In the genomic region with DNA sequence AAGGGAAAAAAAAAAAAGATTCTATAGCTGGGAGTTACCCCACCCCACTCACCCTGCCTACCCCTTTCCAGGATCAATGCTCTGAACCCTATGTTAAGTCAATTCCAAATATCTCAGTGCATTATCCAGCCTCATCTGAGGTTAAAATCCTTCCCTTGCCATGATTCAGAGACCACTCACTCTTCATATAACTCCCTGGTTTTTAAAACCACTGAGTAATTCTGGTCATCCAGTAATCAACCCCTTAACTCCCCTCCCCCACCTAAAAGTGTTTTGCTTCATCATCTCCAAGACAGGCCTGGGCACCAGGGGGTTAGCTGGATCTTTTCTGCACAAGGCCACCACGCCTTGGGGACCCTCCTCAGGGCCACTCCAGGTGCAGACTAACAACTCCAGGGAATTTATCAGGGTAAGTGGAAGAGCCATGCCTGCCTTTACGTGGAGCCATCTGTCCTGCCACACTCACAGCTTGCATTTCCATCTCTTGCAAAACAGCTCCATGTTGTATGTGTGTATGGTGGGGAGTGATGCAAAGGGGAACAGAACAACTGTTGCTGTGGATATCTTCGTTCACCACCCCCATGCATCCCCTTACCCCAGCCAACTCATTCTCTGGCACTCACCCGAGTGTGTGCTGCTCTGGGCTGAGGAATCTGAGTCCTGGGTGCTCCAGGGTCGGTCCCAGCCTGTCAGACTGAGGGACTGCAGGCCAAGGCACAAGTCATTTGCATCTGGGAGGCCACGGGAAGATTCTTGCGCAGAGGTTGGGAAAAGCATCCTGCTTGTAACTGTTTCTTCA, we compare ENCODE assay signal across 12 cellular contexts. TPM values are rescaled to one million over a fixed set of nuclear protein-coding genes. Genes with fewer than 3 reads are reported as not detected.
DNase-seq lines count a peak whose midpoint lies in the region; ATAC-seq, FAIRE-seq and TF ChIP-seq lines count a peak whose summit lies in the region.
"Had no signal": no experiment of that assay in that cellular context is flagged by ENCODE, and none has a peak within 500 bp of the region (broad histone marks: within the 10 kb centered on the region; RNA-seq: fewer than 3 reads in every experiment).

No MANE protein-coding gene starts in this region.

- DNase-seq in H7 (peak; percentile 35), WERI-Rb-1 (peak; percentile 17), NCI-H345 (lab: John Stamatoyannopoulos, UW) (no peak), GM12891 (ENCODE audit: insufficient read length, low spot score) (no peak), D721Med (ENCODE audit: insufficient read length, low spot score) (no peak)
- DNase-seq: DND-41; SHP77 treated with DMSO at 0.1 percent for 48 hours; stimulated activated CD4-positive, alpha-beta T cell treated with anti-CD3 and anti-CD28 coated beads, Interleukin-15, amount 100 ng/mL, for 24 hours had no signal

- TF ChIP-seq POLR2A in GM12891 (IDR thresholded peaks at IDR 0.05; ENCODE audit: low read depth, low read length) = no peak

- FAIRE-seq in GM12891 (lab: Jason Lieb, UNC) (no peak), D721Med (lab: Jason Lieb, UNC) (no peak)
- FAIRE-seq: islet of Langerhans had no signal

- H3K9me3 ChIP-seq in WERI-Rb-1 (ENCODE audit: severe bottlenecking) (no peaks in the 10 kb centered on the region), iPS-15b (ENCODE audit: control insufficient read depth, insufficient read depth, low read length) (no peaks in the 10 kb centered on the region), skeletal muscle tissue (ENCODE audit: control insufficient read depth in 3 of 3, low read length in 3 of 3) (no peaks in the 10 kb centered on the region)

- H3K36me3 ChIP-seq in H7 (replicated peaks; ENCODE audit: control insufficient read depth, insufficient read depth, low read length) = no peaks in the 10 kb centered on the region
- H3K36me3 ChIP-seq in WERI-Rb-1 = peaks cover 7% of the 10 kb centered on the region
- H3K36me3 ChIP-seq in iPS-15b (ENCODE audit: control insufficient read depth, insufficient read depth, low read length) = no peaks in the 10 kb centered on the region
- peaks cover 0 to 4% (median 0%) of the 10 kb centered on the region in 3 donors for H3K36me3 ChIP-seq in skeletal muscle tissue (ENCODE audit: control insufficient read depth in 3 of 3, insufficient read depth in 3 of 3, low read length in 3 of 3)

- H3K27ac ChIP-seq in WERI-Rb-1 (peak overlapping the region; percentile 17; the same call in 1 of the 2 replicates), skeletal muscle tissue (ENCODE audit: low read depth, low read length) (peak overlapping the region; percentile 25)

- H3K4me1 ChIP-seq in iPS-15b (ENCODE audit: control insufficient read depth, insufficient read depth, low read length) (peaks cover 13% of the 10 kb centered on the region), skeletal muscle tissue (ENCODE audit: control insufficient read depth in 3 of 3, insufficient read depth in 3 of 3, low read length in 3 of 3) (peaks cover 7 to 16% (median 14%) of the 10 kb centered on the region in 3 donors)

- no peaks in the 10 kb centered on the region; the same call in 1 of the 2 replicates for H3K27me3 ChIP-seq in H7 (ENCODE audit: control insufficient read depth, insufficient read depth, low read length)
- no peaks in the 10 kb centered on the region for H3K27me3 ChIP-seq in WERI-Rb-1 (ENCODE audit: insufficient read depth, low read depth, severe bottlenecking)
- no peaks in the 10 kb centered on the region for H3K27me3 ChIP-seq in iPS-15b (ENCODE audit: control insufficient read depth, insufficient read depth, low read length)
- no peaks in the 10 kb centered on the region for H3K27me3 ChIP-seq in skeletal muscle tissue (ENCODE audit: control insufficient read depth in 3 of 3, insufficient read depth in 3 of 3, low read length in 3 of 3)

- H3K9ac ChIP-seq in iPS-15b (ENCODE audit: low read depth, low read length) (peak overlapping the region; percentile 26), skeletal muscle tissue (ENCODE audit: low read depth in 1 of 3, low read length in 3 of 3) (peak overlapping the region; percentile 38 to 78 (median 58))

- ATAC-seq in GM18517 (IDR thresholded peaks at IDR 0.05; ENCODE audit: unreplicated experiment) = no peak

- no peak overlapping the region for H3K4me3 ChIP-seq in H7 (ENCODE audit: insufficient read depth, low read depth, low read length)
- H3K4me3 ChIP-seq in WERI-Rb-1 (ENCODE audit: low read depth, low read length) = peak overlapping the region; percentile 25
- H3K4me3 ChIP-seq in iPS-15b (ENCODE audit: low read depth, low read length) = peak overlapping the region; percentile 59
- peak overlapping the region in 2 of 3 donors; percentile 32 to 66 for H3K4me3 ChIP-seq in skeletal muscle tissue (ENCODE audit: low read length in 3 of 3)

- TF ChIP-seq CTCF in WERI-Rb-1 (IDR thresholded peaks at IDR 0.05; ENCODE audit: low read depth, low read length) (no peak), D721Med (IDR thresholded peaks at IDR 0.05; ENCODE audit: insufficient read depth, missing control alignments) (no peak)

TF ChIP-seq in GM12891, 5 proteins besides CTCF, POLR2A, EP300 and RAD21:
- TF ChIP-seq SPI1 (IDR thresholded peaks at IDR 0.05; ENCODE audit: low read depth, low read length) = no peak
- TF ChIP-seq PAX5 (IDR thresholded peaks at IDR 0.05; ENCODE audit: insufficient read depth, low read length, severe bottlenecking) = no peak
- TF ChIP-seq POLR2AphosphoS5 (IDR thresholded peaks at IDR 0.05; ENCODE audit: low read depth, low read length) = no peak
- TF ChIP-seq POU2F2 (IDR thresholded peaks at IDR 0.05; ENCODE audit: low read depth, low read length) = no peak
- no peak for TF ChIP-seq TAF1 (IDR thresholded peaks at IDR 0.05; ENCODE audit: low read depth, low read length)

RNA-seq across cellular contexts. Expression of a gene that starts 30.7 kb away (rescaled TPM):
- 2,542 and 3,503 TPM in 2 replicates for total RNA-seq in H7 (2014; rRNA removed; shearing (Covaris generic))
- total RNA-seq in skeletal muscle tissue = 2,242 TPM
- 9,416 TPM for polyA plus RNA-seq in GM12891 (2012; ENCODE audit: low read depth, missing spikeins)

Comparison
In these comparisons a context has a peak if more than half of its experiments do, and no peak if none do; other contexts are left out.
1. DNase-seq: peak in H7 (single experiment) and WERI-Rb-1 (single experiment); none in NCI-H345 (single experiment), GM12891 (single experiment) and D721Med (single experiment).